24 cellular contexts compared by ENCODE assay signal in the genomic region with DNA sequence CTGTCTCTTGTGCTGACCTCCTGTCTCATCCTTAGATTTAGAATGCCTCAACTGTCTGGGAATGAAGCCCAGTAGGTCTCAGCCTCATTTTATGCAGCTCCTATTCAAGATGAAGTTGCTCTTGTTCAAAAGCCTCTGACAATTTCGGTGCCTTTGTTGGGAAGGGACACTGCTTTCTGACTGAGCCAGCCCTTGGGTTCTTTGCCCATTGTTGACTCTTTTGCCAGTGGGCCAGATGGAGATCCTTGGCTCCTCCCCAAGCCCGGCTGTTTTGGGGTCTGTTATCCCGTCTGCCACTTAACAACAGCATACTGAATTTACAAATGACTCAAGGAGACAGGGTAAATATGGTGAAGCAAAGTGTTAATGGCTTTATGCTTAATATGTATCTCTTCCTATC.
"Had no signal": no experiment of that assay in that cellular context is flagged by ENCODE, and none has a peak within 500 bp of the region (broad histone marks: within the 10 kb centered on the region; RNA-seq: fewer than 3 reads in every experiment).

No MANE protein-coding gene starts in this region.

- ATAC-seq: activated CD8-positive, alpha-beta memory T cell treated with anti-CD3 and anti-CD28 coated beads, Interleukin-2, amount 10 ng/mL, durations not matched to agents 7 days and 5 days; PC-3; T-helper 17 cell had no signal

- H3K4me1 Mint-ChIP-seq: activated B cell treated with CpG ODN at 0.5 μM for 24 hours; activated naive CD4-positive, alpha-beta T cell treated with anti-CD3 and anti-CD28 coated beads, Interleukin-2, amount 50 U/mL, for 24 hours had no signal

- DNase-seq: activated B cell treated with CpG ODN at 0.5 μM for 24 hours; activated CD4-positive, alpha-beta T cell treated with anti-CD3 and anti-CD28 coated beads for 1 hour; activated CD4-positive, alpha-beta T cell treated with anti-CD3 and anti-CD28 coated beads, Interleukin-2, amount 10 ng/mL, durations not matched to agents 24 days and 14 days; activated CD4-positive, alpha-beta T cell treated with anti-CD3 and anti-CD28 coated beads, Interleukin-2, amount 50 U/mL, for 48 hours; activated CD8-positive, alpha-beta memory T cell treated with anti-CD3 and anti-CD28 coated beads, Interleukin-2, amount 10 ng/mL, durations not matched to agents 7 days and 5 days; activated effector memory CD4-positive, alpha-beta T cell treated with Interleukin-2 at 50 U/mL for 16 hours; activated naive CD4-positive, alpha-beta T cell; activated T-cell treated with anti-CD3 and anti-CD28 coated beads, Interleukin-2, amount 50 U/mL, for 24 hours; aorta; central memory CD4-positive, alpha-beta T cell; MM.1S; NCI-H1105; NCI-H1436; NCI-H187 treated with DMSO at 0.1 percent for 48 hours; NCI-H2081 treated with DMSO at 0.1 percent for 48 hours; NCI-H226; NCI-H526; PC-3; SHP77 treated with DMSO at 0.1 percent for 48 hours; T-helper 17 cell; T-helper 9 cell had no signal

- H3K27ac Mint-ChIP-seq: activated B cell treated with CpG ODN at 0.5 μM for 24 hours; activated CD4-positive, alpha-beta T cell treated with anti-CD3 and anti-CD28 coated beads, Interleukin-2, amount 10 ng/mL, durations not matched to agents 24 days and 14 days; activated CD8-positive, alpha-beta memory T cell treated with anti-CD3 and anti-CD28 coated beads, Interleukin-2, amount 10 ng/mL, durations not matched to agents 7 days and 5 days; activated naive CD4-positive, alpha-beta T cell treated with anti-CD3 and anti-CD28 coated beads, Interleukin-2, amount 50 U/mL, for 24 hours; activated T-cell treated with anti-CD3 and anti-CD28 coated beads, Interleukin-2, amount 50 U/mL, for 24 hours; activated T-helper 1 cell treated with anti-CD3 and anti-CD28 coated beads, Interleukin-12 subunit alpha, Interleukin-12 subunit beta, Interleukin-2, Interleukin-4 antibody, amounts not matched to agents 30 ng/mL and 10 ng/mL and 1 ng/mL, durations not matched to agents 14 hours and 24 hours and 36 hours; dendritic cell treated with granulocyte-macrophage colony-stimulating factor and Interleukin-4, amounts not matched to agents 40 ng/mL and 50 ng/mL, for 4 days; T-helper 17 cell had no signal

- H3K4me3 Mint-ChIP-seq: activated B cell treated with CpG ODN at 0.5 μM for 24 hours; activated CD4-positive, alpha-beta T cell treated with anti-CD3 and anti-CD28 coated beads, Interleukin-2, amount 10 ng/mL, durations not matched to agents 24 days and 14 days; activated CD8-positive, alpha-beta memory T cell treated with anti-CD3 and anti-CD28 coated beads, Interleukin-2, amount 10 ng/mL, durations not matched to agents 7 days and 5 days; activated naive CD4-positive, alpha-beta T cell treated with anti-CD3 and anti-CD28 coated beads, Interleukin-2, amount 50 U/mL, for 24 hours; activated T-cell treated with anti-CD3 and anti-CD28 coated beads, Interleukin-2, amount 50 U/mL, for 24 hours; activated T-helper 1 cell treated with anti-CD3 and anti-CD28 coated beads, Interleukin-12 subunit alpha, Interleukin-12 subunit beta, Interleukin-2, Interleukin-4 antibody, amounts not matched to agents 30 ng/mL and 10 ng/mL and 1 ng/mL, durations not matched to agents 14 hours and 24 hours and 36 hours; dendritic cell treated with granulocyte-macrophage colony-stimulating factor and Interleukin-4, amounts not matched to agents 40 ng/mL and 50 ng/mL, for 4 days; T-helper 17 cell had no signal

- H3K9me3 Mint-ChIP-seq: activated B cell treated with CpG ODN at 0.5 μM for 24 hours; activated CD4-positive, alpha-beta T cell treated with anti-CD3 and anti-CD28 coated beads, Interleukin-2, amount 10 ng/mL, durations not matched to agents 24 days and 14 days; activated naive CD4-positive, alpha-beta T cell treated with anti-CD3 and anti-CD28 coated beads, Interleukin-2, amount 50 U/mL, for 24 hours; activated T-cell treated with anti-CD3 and anti-CD28 coated beads, Interleukin-2, amount 50 U/mL, for 24 hours; activated T-helper 1 cell treated with anti-CD3 and anti-CD28 coated beads, Interleukin-12 subunit alpha, Interleukin-12 subunit beta, Interleukin-2, Interleukin-4 antibody, amounts not matched to agents 30 ng/mL and 10 ng/mL and 1 ng/mL, durations not matched to agents 14 hours and 24 hours and 36 hours; dendritic cell treated with granulocyte-macrophage colony-stimulating factor and Interleukin-4, amounts not matched to agents 40 ng/mL and 50 ng/mL, for 4 days had no signal

- H3K36me3 Mint-ChIP-seq: activated CD8-positive, alpha-beta memory T cell treated with anti-CD3 and anti-CD28 coated beads, Interleukin-2, amount 10 ng/mL, durations not matched to agents 7 days and 5 days; activated naive CD4-positive, alpha-beta T cell treated with anti-CD3 and anti-CD28 coated beads, Interleukin-2, amount 50 U/mL, for 24 hours had no signal

- H3K27me3 Mint-ChIP-seq: activated naive CD4-positive, alpha-beta T cell treated with anti-CD3 and anti-CD28 coated beads, Interleukin-2, amount 50 U/mL, for 24 hours; T-helper 17 cell had no signal
